ENCODE assay signal across 35 cellular contexts in genomic region chr20:3730803-3731370, GRCh38. TPM values are rescaled to one million over a fixed set of nuclear protein-coding genes. Genes with fewer than 3 reads are reported as not detected.
DNase-seq lines count a peak whose midpoint lies in the region; TF ChIP-seq lines count a peak whose summit lies in the region.
"Had no signal": no experiment of that assay in that cellular context is flagged by ENCODE, and none has a peak within 500 bp of the region (broad histone marks: within the 10 kb centered on the region; RNA-seq: fewer than 3 reads in every experiment).

No MANE protein-coding gene starts in this region.

- H3K36me3 Mint-ChIP-seq in H9 (ENCODE audit: insufficient read depth in 1 of 3, low read depth in 3 of 3), result no peaks in the 10 kb centered on the region
- H3K36me3 Mint-ChIP-seq in endodermal cell (ENCODE audit: low read depth), result no peaks in the 10 kb centered on the region
- H3K36me3 Mint-ChIP-seq in neural crest cell (ENCODE audit: low read depth), result no peaks in the 10 kb centered on the region
- H3K36me3 Mint-ChIP-seq: activated naive CD8-positive, alpha-beta T cell had no signal

- no peak overlapping the region for H2BK120ac ChIP-seq in H9 (ENCODE audit: low read depth, low read length, poor library complexity, severe bottlenecking)

- H2BK5ac ChIP-seq in H9 (ENCODE audit: insufficient read length, low read length), result no peak overlapping the region

- WGBS in H9 (ENCODE audit: extremely low coverage, insufficient read length, low lambda C conversion rate), result no CpG with 5 or more reads among the region's 7 CpGs
- WGBS in endodermal cell (ENCODE audit: insufficient coverage in 1 of 2, insufficient read length in 1 of 2), 2 experiments, result 92 to 96% methylated on average over 4 to 7 of the region's 7 CpGs

- H2AK5ac ChIP-seq in H9 (ENCODE audit: insufficient read length, low read length), result no peak overlapping the region

- no peak overlapping the region for H2BK20ac ChIP-seq in H9 (ENCODE audit: low read depth, low read length, poor library complexity, severe bottlenecking)

- H3K27ac Mint-ChIP-seq in H9 (no peak overlapping the region), endodermal cell (no peak overlapping the region), neural crest cell (ENCODE audit: unreplicated experiment) (peak overlapping the region; percentile 52)
- H3K27ac Mint-ChIP-seq: activated CD8-positive, alpha-beta T cell treated with anti-CD3 and anti-CD28 coated beads, Interleukin-2, amount 10 ng/mL, durations not matched to agents 7 days and 5 days; activated naive CD8-positive, alpha-beta T cell had no signal

- H4K8ac ChIP-seq in H9 (replicated peaks; ENCODE audit: insufficient read length, low read depth, low read length), result no peak overlapping the region

- no peak overlapping the region for H4K5ac ChIP-seq in H9 (ENCODE audit: insufficient read length, low read depth, low read length)

- H3K9me3 ChIP-seq in BLaER1 treated with 17β-estradiol and CSF1 and Interleukin-3, amounts not matched to agents 10 nM and 100 nM (replicated peaks in 1 of 11), result no peaks in the 10 kb centered on the region
- H3K9me3 ChIP-seq in H9 (ENCODE audit: control insufficient read depth, low read depth, low read length), result no peaks in the 10 kb centered on the region
- no peaks in the 10 kb centered on the region for H3K9me3 ChIP-seq in endodermal cell (ENCODE audit: control insufficient read depth, low read length)
- no peaks in the 10 kb centered on the region for H3K9me3 ChIP-seq in BE2C
- H3K9me3 ChIP-seq: ascending aorta, BLaER1, esophagus squamous epithelium, stomach, tibial artery had no signal

- H3K23ac ChIP-seq in H9 (ENCODE audit: insufficient read length, low read depth, low read length), result no peak overlapping the region

- H4K20me1 ChIP-seq in BLaER1 treated with 17β-estradiol and CSF1 and Interleukin-3, amounts not matched to agents 10 nM and 100 nM, result no peaks in the 10 kb centered on the region
- no peaks in the 10 kb centered on the region for H4K20me1 ChIP-seq in H9 (ENCODE audit: control insufficient read depth, insufficient read depth, insufficient read length)
- H4K20me1 ChIP-seq: BLaER1 had no signal

- no peak for TF ChIP-seq CTCF in H9 (conservative IDR thresholded peaks at IDR 0.05)
- no peak for TF ChIP-seq CTCF in endodermal cell (conservative IDR thresholded peaks at IDR 0.05)
- no peak for TF ChIP-seq CTCF in neural crest cell (conservative IDR thresholded peaks at IDR 0.05)
- TF ChIP-seq CTCF in BE2C (IDR thresholded peaks at IDR 0.05; ENCODE audit: low read depth, low read length), result no peak

- no peak overlapping the region for H2AFZ ChIP-seq in H9 (ENCODE audit: low read length)

- peak overlapping the region in 10 of 11 experiments; percentile 10 to 84 (median 55); a peak in 17 of 22 replicates for H3K4me2 ChIP-seq in BLaER1 treated with 17β-estradiol and CSF1 and Interleukin-3, amounts not matched to agents 10 nM and 100 nM
- H3K4me2 ChIP-seq in H9 (ENCODE audit: insufficient read depth, insufficient read length, low read length), result no peak overlapping the region
- H3K4me2 ChIP-seq: KMS-11 had no signal

- peaks cover 69% of the 10 kb centered on the region for H3K27me3 Mint-ChIP-seq in H9 (ENCODE audit: low read depth)
- peaks cover 62% of the 10 kb centered on the region for H3K27me3 Mint-ChIP-seq in endodermal cell (ENCODE audit: insufficient read depth)
- peaks cover 35% of the 10 kb centered on the region for H3K27me3 Mint-ChIP-seq in neural crest cell (ENCODE audit: low read depth)

- DNase-seq in H9, result peak; percentile 20
- DNase-seq in endodermal cell, result peak; percentile 36
- DNase-seq in neural crest cell (ENCODE audit: low read depth, low spot score), result no peak
- DNase-seq in AG20443 (ENCODE audit: low spot score), result no peak
- DNase-seq in NCI-H345 treated with DMSO at 0.1 percent for 48 hours (lab: John Stamatoyannopoulos, UW; ENCODE audit: unreplicated experiment), result no peak
- DNase-seq in BE2C, result no peak
- DNase-seq in stimulated activated CD4-positive, alpha-beta T cell treated with anti-CD3 and anti-CD28 coated beads, Interleukin-1b, Interleukin-23, amount 100 ng/mL, for 48 hours, result no peak
- DNase-seq: activated CD4-positive, alpha-beta T cell treated with anti-CD3 and anti-CD28 coated beads for 4 hours; activated CD8-positive, alpha-beta T cell treated with anti-CD3 and anti-CD28 coated beads, Interleukin-2, amount 10 ng/mL, durations not matched to agents 7 days and 5 days; activated effector memory CD4-positive, alpha-beta T cell treated with anti-CD3 and anti-CD28 coated beads, Interleukin-2, amount 50 U/mL, for 16 hours; activated T-cell treated with anti-CD3 and anti-CD28 coated beads for 4 hours; DMS153; esophagus squamous epithelium; foreskin melanocyte; HCEC 1CT; hypothalamus; immature natural killer cell; mesenchymal stem cell; MM.1S; NCI-H2029; NCI-H2227 treated with DMSO at 0.1 percent for 48 hours; SHP77 treated with DMSO at 0.1 percent for 48 hours; stimulated activated CD4-positive, alpha-beta T cell treated with anti-CD3 and anti-CD28 coated beads, Interleukin-12 subunit alpha, Interleukin-12 subunit beta, amount 100 ng/mL, for 4 hours; stimulated activated CD4-positive, alpha-beta T cell treated with anti-CD3 and anti-CD28 coated beads, Interleukin-4, amount 100 ng/mL, for 1 hour; stomach; tibial artery had no signal

- no peaks in the 10 kb centered on the region for H3K23me2 ChIP-seq in H9 (ENCODE audit: insufficient read length, low read depth, low read length, poor library complexity, severe bottlenecking)

- no peak overlapping the region for H2BK15ac ChIP-seq in H9 (ENCODE audit: low read depth, low read length)

- no peaks in the 10 kb centered on the region for H3K79me2 ChIP-seq in H9 (ENCODE audit: insufficient read depth, low read length)

- H3K4me1 Mint-ChIP-seq in H9 (peaks cover 5 to 25% of the 10 kb centered on the region in 2 experiments), endodermal cell (no peaks in the 10 kb centered on the region), neural crest cell (peaks cover 15% of the 10 kb centered on the region)
- H3K4me1 Mint-ChIP-seq: immature natural killer cell had no signal

- no peak overlapping the region for H3K18ac ChIP-seq in H9 (ENCODE audit: insufficient read length, low read depth, low read length)

- H3K4me1 ChIP-seq in BLaER1 treated with 17β-estradiol and CSF1 and Interleukin-3, amounts not matched to agents 10 nM and 100 nM, result peaks cover 27 to 72% (median 43%) of the 10 kb centered on the region in 10 experiments
- H3K4me1 ChIP-seq in H9 (ENCODE audit: insufficient read depth, low read length), result no peaks in the 10 kb centered on the region
- no peaks in the 10 kb centered on the region for H3K4me1 ChIP-seq in endodermal cell (ENCODE audit: control insufficient read depth, insufficient read depth, low read length)
- no peaks in the 10 kb centered on the region for H3K4me1 ChIP-seq in BE2C
- H3K4me1 ChIP-seq: ascending aorta had no signal

- H3K56ac ChIP-seq in H9 (ENCODE audit: insufficient read length, low read depth, low read length), result no peak overlapping the region

- H3K4me3 Mint-ChIP-seq in H9 (no peak overlapping the region), endodermal cell (no peak overlapping the region), neural crest cell (no peak overlapping the region)
- H3K4me3 Mint-ChIP-seq: activated CD8-positive, alpha-beta T cell treated with anti-CD3 and anti-CD28 coated beads, Interleukin-2, amount 10 ng/mL, durations not matched to agents 7 days and 5 days; activated naive CD8-positive, alpha-beta T cell had no signal

- H3K4ac ChIP-seq in H9 (ENCODE audit: low read depth, low read length), result no peak overlapping the region

- peaks cover 25 to 40% (median 31%) of the 10 kb centered on the region in 11 experiments for H3K27me3 ChIP-seq in BLaER1 treated with 17β-estradiol and CSF1 and Interleukin-3, amounts not matched to agents 10 nM and 100 nM
- no peaks in the 10 kb centered on the region; the same call in 1 of the 2 replicates for H3K27me3 ChIP-seq in H9 (ENCODE audit: insufficient read depth, low read length)
- H3K27me3 ChIP-seq in endodermal cell (ENCODE audit: control insufficient read depth, insufficient read depth, low read length, poor library complexity, severe bottlenecking), result peaks cover 63% of the 10 kb centered on the region
- no peaks in the 10 kb centered on the region for H3K27me3 ChIP-seq in BE2C

- H2BK12ac ChIP-seq in H9 (ENCODE audit: insufficient read length, low read depth, low read length), result no peak overlapping the region

- H3K79me1 ChIP-seq in H9 (ENCODE audit: insufficient read depth, low read depth, low read length, poor library complexity, severe bottlenecking), result no peaks in the 10 kb centered on the region

- no peaks in the 10 kb centered on the region for H3K36me3 ChIP-seq in BLaER1 treated with 17β-estradiol and CSF1 and Interleukin-3, amounts not matched to agents 10 nM and 100 nM
- H3K36me3 ChIP-seq in endodermal cell (ENCODE audit: control insufficient read depth, insufficient read depth, low read length) (no peaks in the 10 kb centered on the region), BE2C (no peaks in the 10 kb centered on the region)
- H3K36me3 ChIP-seq: ascending aorta, BLaER1, cardiac muscle cell, esophagus squamous epithelium, stomach, tibial artery had no signal

- no peak overlapping the region for H3K4me3 ChIP-seq in BLaER1 treated with 17β-estradiol and CSF1 and Interleukin-3, amounts not matched to agents 10 nM and 100 nM
- H3K4me3 ChIP-seq in endodermal cell (ENCODE audit: low read length), result no peak overlapping the region
- H3K4me3 ChIP-seq in BE2C (ENCODE audit: low read depth, low read length), result no peak overlapping the region
- H3K4me3 ChIP-seq: ascending aorta, BLaER1, cardiac muscle cell, esophagus squamous epithelium, stomach, tibial artery had no signal

- no peak overlapping the region for H3K14ac ChIP-seq in H9 (ENCODE audit: insufficient read depth, low read length)

- H3K27ac ChIP-seq in BLaER1 treated with 17β-estradiol and CSF1 and Interleukin-3, amounts not matched to agents 10 nM and 100 nM, result no peak overlapping the region
- no peak overlapping the region for H3K27ac ChIP-seq in H9 (ENCODE audit: insufficient read length, low read depth, low read length)
- no peak overlapping the region for H3K27ac ChIP-seq in endodermal cell (ENCODE audit: low read depth, low read length)
- H3K27ac ChIP-seq: ascending aorta, BLaER1, cardiac muscle cell, HL-60, KMS-11, tibial artery, VCaP had no signal

- H3K9ac ChIP-seq in BLaER1 treated with 17β-estradiol and CSF1 and Interleukin-3, amounts not matched to agents 10 nM and 100 nM, result 0 out of 22 replicates have a peak overlapping the region, but pooled peaks of 1 of the 11 experiments have one; percentile 24
- no peak overlapping the region for H3K9ac ChIP-seq in H9 (ENCODE audit: extremely low read depth, insufficient read length, low read length)
- no peak overlapping the region for H3K9ac ChIP-seq in endodermal cell (ENCODE audit: extremely low read depth, low read length, poor library complexity, severe bottlenecking)
- H3K9ac ChIP-seq: BLaER1, KMS-11 had no signal

- no peak overlapping the region for H4K91ac ChIP-seq in H9 (ENCODE audit: insufficient read length, low read depth, low read length)

- H3K9me3 Mint-ChIP-seq in H9 (no peaks in the 10 kb centered on the region; a peak in 1 of 5 replicates), endodermal cell (no peaks in the 10 kb centered on the region), neural crest cell (no peaks in the 10 kb centered on the region)
- H3K9me3 Mint-ChIP-seq: immature natural killer cell had no signal

- no peak overlapping the region for H3T11ph ChIP-seq in H9 (ENCODE audit: low read length)

RNA-seq across cellular contexts. Expression of gene HSPA12B, which starts 1.6 kb away (rescaled TPM):
- total RNA-seq in H9 (2021) (2.7 and 2.9 TPM in 2 replicates), endodermal cell (1 to 10 TPM; 1.1 to 1.4 TPM), neural crest cell (1.1 and 1.3 TPM in 2 replicates)
- 1.5 TPM for polyA plus RNA-seq in endodermal cell (2013, experiment 1 of 2)
- 1.1 TPM for polyA plus RNA-seq in endodermal cell (2013, experiment 2 of 2)
- polyA plus RNA-seq in BE2C (2012; ENCODE audit: insufficient read depth, insufficient read length, low read depth), result 1.6 TPM
- total RNA-seq: activated CD8-positive, alpha-beta T cell treated with anti-CD3 and anti-CD28 coated beads, Interleukin-2, amount 10 ng/mL, durations not matched to agents 7 days and 5 days had no signal
- polyA plus RNA-seq: cardiac muscle cell had no signal

RNA-seq across cellular contexts. Expression of gene SIGLEC1, which starts 18.5 kb away (rescaled TPM):
- total RNA-seq in H9 (2021), result not detected in 2 replicates
- total RNA-seq in endodermal cell, result not detected
- polyA plus RNA-seq in endodermal cell (2013, experiment 1 of 2), result not detected
- not detected for polyA plus RNA-seq in endodermal cell (2013, experiment 2 of 2)
- not detected in 2 replicates for total RNA-seq in neural crest cell
- not detected for polyA plus RNA-seq in BE2C (2012; ENCODE audit: insufficient read depth, insufficient read length, low read depth)
- total RNA-seq: activated CD8-positive, alpha-beta T cell treated with anti-CD3 and anti-CD28 coated beads, Interleukin-2, amount 10 ng/mL, durations not matched to agents 7 days and 5 days; cardiac muscle cell had no signal
- polyA plus RNA-seq: cardiac muscle cell had no signal

RNA-seq across cellular contexts. Expression of gene ADISSP, which starts 36.7 kb away (rescaled TPM):
- total RNA-seq in H9 (2021) (79.2 and 80.9 TPM in 2 replicates), endodermal cell (10 to 100 TPM; 38.8 to 43.3 TPM), neural crest cell (86.0 and 93.0 TPM in 2 replicates)
- polyA plus RNA-seq in endodermal cell (2013, experiment 1 of 2), result 55.3 TPM
- polyA plus RNA-seq in endodermal cell (2013, experiment 2 of 2), result 45.3 TPM
- polyA plus RNA-seq in BE2C (2012; ENCODE audit: insufficient read depth, insufficient read length, low read depth), result 151 TPM

RNA-seq across cellular contexts. Expression of gene ADAM33, which starts 49.1 kb away (rescaled TPM):
- total RNA-seq in H9 (2021) (4.0 and 4.4 TPM in 2 replicates), endodermal cell (1 to 10 TPM; 3.0 to 3.3 TPM), neural crest cell (3.0 and 3.2 TPM in 2 replicates)
- 7.7 TPM for polyA plus RNA-seq in endodermal cell (2013, experiment 1 of 2)
- 6.9 TPM for polyA plus RNA-seq in endodermal cell (2013, experiment 2 of 2)
- not detected for polyA plus RNA-seq in BE2C (2012; ENCODE audit: insufficient read depth, insufficient read length, low read depth)
- total RNA-seq: activated CD8-positive, alpha-beta T cell treated with anti-CD3 and anti-CD28 coated beads, Interleukin-2, amount 10 ng/mL, durations not matched to agents 7 days and 5 days had no signal
- polyA plus RNA-seq: immature natural killer cell had no signal

RNA-seq across cellular contexts. Expression of gene SPEF1, which starts 50.4 kb away (rescaled TPM):
- total RNA-seq in H9 (2021) (0.22 and 0.24 TPM in 2 replicates), endodermal cell (under 1 TPM; 0.35 to 0.44 TPM), neural crest cell (0.54 and 0.55 TPM in 2 replicates)
- 0.57 TPM for polyA plus RNA-seq in endodermal cell (2013, experiment 1 of 2)
- polyA plus RNA-seq in endodermal cell (2013, experiment 2 of 2), result 0.66 TPM
- polyA plus RNA-seq in BE2C (2012; ENCODE audit: insufficient read depth, insufficient read length, low read depth), result 0.65 TPM
- total RNA-seq: ascending aorta, sciatic nerve, stomach had no signal
- polyA plus RNA-seq: immature natural killer cell had no signal

Comparison
In these comparisons a context has a peak if more than half of its experiments do, and no peak if none do; other contexts are left out.
1. DNase-seq: peak in H9 (single experiment) and endodermal cell (single experiment); none in neural crest cell (single experiment), AG20443 (single experiment), NCI-H345 treated with DMSO at 0.1 percent for 48 hours (single experiment), BE2C (single experiment) and stimulated activated CD4-positive, alpha-beta T cell treated with anti-CD3 and anti-CD28 coated beads, Interleukin-1b, Interleukin-23, amount 100 ng/mL, for 48 hours (single experiment).